ENCODE assay signal across 16 cellular contexts in genomic region chr4:120965938-120966337, GRCh38. TPM values are rescaled to one million over a fixed set of nuclear protein-coding genes. Genes with fewer than 3 reads are reported as not detected.
DNase-seq lines count a peak whose midpoint lies in the region; ATAC-seq and TF ChIP-seq lines count a peak whose summit lies in the region.
"Had no signal": no experiment of that assay in that cellular context is flagged by ENCODE, and none has a peak within 500 bp of the region (broad histone marks: within the 10 kb centered on the region; RNA-seq: fewer than 3 reads in every experiment).

No MANE protein-coding gene starts in this region.

- H3K4me2 ChIP-seq in GM23248 (ENCODE audit: unreplicated experiment) (no peak overlapping the region), mesenchymal stem cell (ENCODE audit: low read length, poor library complexity, severe bottlenecking) (no peak overlapping the region), smooth muscle cell (no peak overlapping the region)
- H3K4me2 ChIP-seq: BLaER1 had no signal

- no peak overlapping the region for H4K8ac ChIP-seq in mesenchymal stem cell (ENCODE audit: low read length)

- H3F3A ChIP-seq in GM23248 (ENCODE audit: insufficient read depth) (no peaks in the 10 kb centered on the region), smooth muscle cell (ENCODE audit: low read depth) (no peaks in the 10 kb centered on the region)

- intact Hi-C loops in body of pancreas (cut with DNase I), result no loop called here
- intact Hi-C loops in naive thymus-derived CD4-positive, alpha-beta T cell (cut with micrococcal nuclease), result no loop called here

- H3K4me3 Mint-ChIP-seq in naive thymus-derived CD4-positive, alpha-beta T cell, result no peak overlapping the region
- H3K4me3 Mint-ChIP-seq: CD14-positive monocyte; CD4-positive, alpha-beta memory T cell had no signal

- H3K79me2 ChIP-seq in GM23248 (ENCODE audit: insufficient read depth) (no peaks in the 10 kb centered on the region), smooth muscle cell (ENCODE audit: low read depth) (no peaks in the 10 kb centered on the region)

- no peak overlapping the region for H2BK15ac ChIP-seq in mesenchymal stem cell (ENCODE audit: low read depth, poor library complexity, severe bottlenecking)

- H3K36me3 ChIP-seq in GM23248 (ENCODE audit: low read depth), result no peaks in the 10 kb centered on the region
- H3K36me3 ChIP-seq in body of pancreas (replicated peaks in 1 of 2; ENCODE audit: insufficient read depth in 1 of 2, low read depth in 2 of 2), result no peaks in the 10 kb centered on the region
- no peaks in the 10 kb centered on the region for H3K36me3 ChIP-seq in mesenchymal stem cell (ENCODE audit: control insufficient read depth in 1 of 2, insufficient read depth in 2 of 2, low read depth in 1 of 2, low read length in 2 of 2)
- H3K36me3 ChIP-seq in smooth muscle cell (ENCODE audit: low read depth), result no peaks in the 10 kb centered on the region
- no peaks in the 10 kb centered on the region for H3K36me3 ChIP-seq in naive thymus-derived CD4-positive, alpha-beta T cell (ENCODE audit: control insufficient read depth in 2 of 3, insufficient read depth in 3 of 3, low read length in 3 of 3)
- H3K36me3 ChIP-seq: BLaER1 had no signal

- TF ChIP-seq POLR2A in body of pancreas (IDR thresholded peaks at IDR 0.05), result no peak

- H2BK12ac ChIP-seq in mesenchymal stem cell (ENCODE audit: low read length in 2 of 2), result no peak overlapping the region

- no peak overlapping the region for H4K91ac ChIP-seq in mesenchymal stem cell (ENCODE audit: low read length)

- H3K9me3 Mint-ChIP-seq in naive thymus-derived CD4-positive, alpha-beta T cell, result no peaks in the 10 kb centered on the region
- H3K9me3 Mint-ChIP-seq: CD4-positive, alpha-beta memory T cell had no signal

- WGBS in GM23248 (ENCODE audit: low coverage in 1 of 2, low lambda C conversion rate in 2 of 2, missing lambda C conversion rate in 2 of 2), 2 experiments, result 72 to 79% methylated on average over 4 of the region's 4 CpGs
- 44 to 59% methylated on average over 4 of the region's 4 CpGs for whole genome bisulfite sequencing in body of pancreas, 2 donors
- WGBS in mesenchymal stem cell, result 96% methylated on average over 4 of the region's 4 CpGs
- 82% methylated on average over 4 of the region's 4 CpGs for WGBS in smooth muscle cell (ENCODE audit: low lambda C conversion rate)

- no peaks in the 10 kb centered on the region for H3K79me1 ChIP-seq in mesenchymal stem cell (replicated peaks; ENCODE audit: low read length, poor library complexity, severe bottlenecking)

- H3K27ac ChIP-seq in GM23248 (no peak overlapping the region), body of pancreas (peak overlapping the region in 1 of 4 donors; percentile 16), mesenchymal stem cell (ENCODE audit: low read length, poor library complexity, severe bottlenecking) (no peak overlapping the region), smooth muscle cell (ENCODE audit: low read depth) (no peak overlapping the region)
- no peak overlapping the region for H3K27ac ChIP-seq in naive thymus-derived CD4-positive, alpha-beta T cell (ENCODE audit: low read depth, low read length)
- H3K27ac ChIP-seq: BLaER1 had no signal

- H3K9me3 ChIP-seq in GM23248 (ENCODE audit: low read depth) (no peaks in the 10 kb centered on the region), body of pancreas (no peaks in the 10 kb centered on the region), mesenchymal stem cell (ENCODE audit: control insufficient read depth, low read length) (no peaks in the 10 kb centered on the region), smooth muscle cell (replicated peaks; ENCODE audit: low read depth) (no peaks in the 10 kb centered on the region)
- no peaks in the 10 kb centered on the region for H3K9me3 ChIP-seq in naive thymus-derived CD4-positive, alpha-beta T cell (ENCODE audit: control insufficient read depth in 2 of 3, low read length in 3 of 3)
- H3K9me3 ChIP-seq: BLaER1 had no signal

- no peak for TF ChIP-seq CTCF in body of pancreas (IDR thresholded peaks at IDR 0.05)
- no peak for TF ChIP-seq CTCF in smooth muscle cell (IDR thresholded peaks at IDR 0.05; ENCODE audit: borderline replicate concordance, insufficient read depth, poor library complexity, severe bottlenecking)

- CTCF ChIA-PET in naive thymus-derived CD4-positive, alpha-beta T cell (lab: Charles Lee), result no interaction called here

- H2BK120ac ChIP-seq in mesenchymal stem cell (ENCODE audit: low read depth, low read length), result no peak overlapping the region

- H3K36me3 Mint-ChIP-seq in naive thymus-derived CD4-positive, alpha-beta T cell, result peaks cover 0 to 4% (median 0%) of the 10 kb centered on the region in 5 donors
- H3K36me3 Mint-ChIP-seq: CD14-positive monocyte; CD4-positive, alpha-beta memory T cell had no signal

- no peak overlapping the region for H3K4ac ChIP-seq in mesenchymal stem cell (ENCODE audit: low read depth in 1 of 2, low read length in 2 of 2)

- H2AFZ ChIP-seq in GM23248 (0 out of 2 replicates have a peak overlapping the region, but pooled peaks have one; percentile 20), mesenchymal stem cell (ENCODE audit: low read depth, low read length) (no peak overlapping the region), smooth muscle cell (ENCODE audit: low read depth) (peak overlapping the region; percentile 58)

- H3K4me3 ChIP-seq in GM23248, result no peak overlapping the region
- H3K4me3 ChIP-seq in body of pancreas, result no peak overlapping the region
- H3K4me3 ChIP-seq in mesenchymal stem cell (ENCODE audit: insufficient read depth in 1 of 2, low read depth in 1 of 2, low read length in 2 of 2), result peak overlapping the region in 1 of 2 experiments; percentile 56
- H3K4me3 ChIP-seq in smooth muscle cell, result no peak overlapping the region
- H3K4me3 ChIP-seq in naive thymus-derived CD4-positive, alpha-beta T cell (ENCODE audit: low read length), result no peak overlapping the region
- H3K4me3 ChIP-seq: BLaER1 had no signal

- DNase-seq in GM23248, result no peak
- no peak for DNase-seq in body of pancreas
- DNase-seq in mesenchymal stem cell, result no peak
- DNase-seq in smooth muscle cell (lab: John Stamatoyannopoulos, UW; ENCODE audit: unreplicated experiment), result no peak
- no peak for DNase-seq in activated CD8-positive, alpha-beta memory T cell treated with anti-CD3 and anti-CD28 coated beads, Interleukin-2, amount 50 U/mL, for 48 hours
- DNase-seq in naive thymus-derived CD4-positive, alpha-beta T cell, result no peak
- DNase-seq in activated CD4-positive, alpha-beta T cell treated with anti-CD3 and anti-CD28 coated beads, Interleukin-2, amount 50 U/mL, for 48 hours, result no peak
- DNase-seq: 8988T; CD4-positive, alpha-beta memory T cell; DMS79 treated with DMSO at 0.1 percent for 48 hours; GF-D8; GOT3; H7 had no signal

- no peaks in the 10 kb centered on the region for H4K20me1 ChIP-seq in GM23248 (ENCODE audit: insufficient read depth)
- H4K20me1 ChIP-seq in smooth muscle cell (ENCODE audit: low read depth), result no peaks in the 10 kb centered on the region
- H4K20me1 ChIP-seq: BLaER1 had no signal

- H3K4me1 Mint-ChIP-seq in naive thymus-derived CD4-positive, alpha-beta T cell, result no peaks in the 10 kb centered on the region
- H3K4me1 Mint-ChIP-seq: CD14-positive monocyte had no signal

- peaks cover 0 to 11% (median 4%) of the 10 kb centered on the region in 5 donors for H3K27me3 Mint-ChIP-seq in naive thymus-derived CD4-positive, alpha-beta T cell

- POLR2A ChIA-PET in naive thymus-derived CD4-positive, alpha-beta T cell (lab: Charles Lee), result no interaction called here

- H2BK5ac ChIP-seq in mesenchymal stem cell (ENCODE audit: low read depth, low read length, poor library complexity, severe bottlenecking), result no peak overlapping the region

- no peak overlapping the region for H3K9ac ChIP-seq in GM23248
- H3K9ac ChIP-seq in mesenchymal stem cell (ENCODE audit: low read length), result peak overlapping the region; percentile 76
- H3K9ac ChIP-seq in smooth muscle cell (ENCODE audit: low read depth), result no peak overlapping the region
- H3K9ac ChIP-seq: BLaER1 had no signal

- H3K18ac ChIP-seq in mesenchymal stem cell (ENCODE audit: low read depth in 1 of 2, low read length in 2 of 2), result no peak overlapping the region

- peak; percentile 65 for ATAC-seq in body of pancreas
- no peak for ATAC-seq in naive thymus-derived CD4-positive, alpha-beta T cell
- ATAC-seq: HepG2 had no signal

- no peak overlapping the region for H2AK5ac ChIP-seq in mesenchymal stem cell (ENCODE audit: low read length, severe bottlenecking)

- H3K4me1 ChIP-seq in GM23248 (ENCODE audit: insufficient read depth) (no peaks in the 10 kb centered on the region), body of pancreas (no peaks in the 10 kb centered on the region), mesenchymal stem cell (ENCODE audit: control insufficient read depth, insufficient read depth, low read depth, low read length) (no peaks in the 10 kb centered on the region), smooth muscle cell (ENCODE audit: low read depth) (peaks cover 30% of the 10 kb centered on the region)
- no peaks in the 10 kb centered on the region for H3K4me1 ChIP-seq in naive thymus-derived CD4-positive, alpha-beta T cell (ENCODE audit: control insufficient read depth in 2 of 2, insufficient read depth in 2 of 2, low read length in 2 of 2)
- H3K4me1 ChIP-seq: BLaER1 had no signal

- H3K14ac ChIP-seq in mesenchymal stem cell (ENCODE audit: low read length in 2 of 2), result no peak overlapping the region

- H3K27ac Mint-ChIP-seq in naive thymus-derived CD4-positive, alpha-beta T cell, result no peak overlapping the region
- H3K27ac Mint-ChIP-seq: CD14-positive monocyte; CD4-positive, alpha-beta memory T cell had no signal

- H3K9me2 ChIP-seq in GM23248 (ENCODE audit: insufficient read depth), result no peaks in the 10 kb centered on the region; the same call in 1 of the 2 replicates

- no peak overlapping the region for H3K23ac ChIP-seq in mesenchymal stem cell (ENCODE audit: low read length in 2 of 2)

- H3K27me3 ChIP-seq in GM23248 (replicated peaks; ENCODE audit: insufficient read depth) (no peaks in the 10 kb centered on the region), body of pancreas (no peaks in the 10 kb centered on the region), mesenchymal stem cell (ENCODE audit: control insufficient read depth in 1 of 2, insufficient read depth in 1 of 2, low read length in 2 of 2) (no peaks in the 10 kb centered on the region), smooth muscle cell (ENCODE audit: low read depth) (no peaks in the 10 kb centered on the region)
- H3K27me3 ChIP-seq in naive thymus-derived CD4-positive, alpha-beta T cell (ENCODE audit: control insufficient read depth in 2 of 2, insufficient read depth in 2 of 2, low read length in 2 of 2), result no peaks in the 10 kb centered on the region
- H3K27me3 ChIP-seq: BLaER1 had no signal

- in situ Hi-C loops in GM23248 (cut with MboI), result no loop called here

RNA-seq across cellular contexts. Expression of gene PRDM5, which starts 43.4 kb away (rescaled TPM):
- total RNA-seq in GM23248 (2014; rRNA removed; shearing (Covaris generic)), result 12.6 and 18.7 TPM in 2 replicates
- 7.7 and 8.7 TPM in 2 replicates for polyA plus RNA-seq in GM23248 (2016; fragmentation: Nextera tagmentation; extraction: Ambion mirVana)
- total RNA-seq in body of pancreas, result 10 to 100 TPM in 1 of 2 donors, 1 to 10 TPM in 1; 9.6 to 36.3 TPM
- polyA plus RNA-seq in mesenchymal stem cell (2013, experiment 1 of 2), result 3.0 TPM
- polyA plus RNA-seq in mesenchymal stem cell (2013, experiment 2 of 2), result 2.8 TPM
- total RNA-seq in smooth muscle cell, result 8.6 and 18.0 TPM in 2 replicates
- 3.3 and 5.4 TPM in 2 replicates for polyA plus RNA-seq in smooth muscle cell
- total RNA-seq in naive thymus-derived CD4-positive, alpha-beta T cell, result 1 to 10 TPM in 1 of 5 experiments, under 1 TPM in 3, not detected in 1; 0.29 to 1.1 (median 0.72) TPM
- polyA plus RNA-seq in naive thymus-derived CD4-positive, alpha-beta T cell, result under 1 TPM in 1 of 2 donors, not detected in 1; 0.15 TPM
- total RNA-seq: HepG2 had no signal
- polyA plus RNA-seq: HepG2 had no signal
